In genomic region chr19:11324748-11325389, GRCh38 we compare ENCODE assay signal across 10 cellular contexts. TPM values are rescaled to one million over a fixed set of nuclear protein-coding genes. Genes with fewer than 3 reads are reported as not detected.
A peak's percentile ranks its signal among the peaks of the same experiment; 100 is the strongest.
DNase-seq lines count a peak whose midpoint lies in the region; ATAC-seq and TF ChIP-seq lines count a peak whose summit lies in the region.
"Had no signal": no experiment of that assay in that cellular context is flagged by ENCODE, and none has a peak within 500 bp of the region (broad histone marks: within the 10 kb centered on the region; RNA-seq: fewer than 3 reads in every experiment).

No MANE protein-coding gene starts in this region.

- no peak for ATAC-seq in stimulated activated naive B cell treated with anti-CD40 and anti-IgM and Interleukin-4, amounts not matched to agents 10 μg/mL and 1 μg/mL and 100 μg/mL, for 72 hours (replicated peaks)
- no peak for ATAC-seq in left lobe of liver

- H3K79me2 ChIP-seq in KMS-11 (ENCODE audit: insufficient read depth, low read depth) (no peaks in the 10 kb centered on the region), hepatocyte (no peaks in the 10 kb centered on the region)

- H3K9me3 ChIP-seq in hepatocyte (ENCODE audit: low read depth): no peaks in the 10 kb centered on the region

- peaks cover 5% of the 10 kb centered on the region for H3K36me3 Mint-ChIP-seq in activated T-helper 1 cell treated with anti-CD3 and anti-CD28 coated beads, Interleukin-12 subunit alpha, Interleukin-12 subunit beta, Interleukin-2, Interleukin-4 antibody, amounts not matched to agents 30 ng/mL and 10 ng/mL and 1 ng/mL, durations not matched to agents 14 hours and 24 hours and 36 hours (ENCODE audit: low read depth)
- H3K36me3 Mint-ChIP-seq in stimulated activated naive B cell treated with anti-CD40 and anti-IgM and Interleukin-4, amounts not matched to agents 10 μg/mL and 1 μg/mL and 100 μg/mL, for 72 hours: peaks cover 2 to 4% of the 10 kb centered on the region in 2 donors

- H2AFZ ChIP-seq in KMS-11 (ENCODE audit: low read depth): no peak overlapping the region
- H2AFZ ChIP-seq in hepatocyte: no peak overlapping the region

- no peaks in the 10 kb centered on the region for H3K36me3 ChIP-seq in KMS-11 (ENCODE audit: insufficient read depth)
- H3K36me3 ChIP-seq in hepatocyte (replicated peaks; ENCODE audit: insufficient read depth, low read depth): no peaks in the 10 kb centered on the region

- DNase-seq in activated T-helper 1 cell treated with anti-CD3 and anti-CD28 coated beads, Interleukin-12 subunit alpha, Interleukin-12 subunit beta, Interleukin-2, Interleukin-4 antibody, amounts not matched to agents 30 ng/mL and 10 ng/mL and 1 ng/mL, durations not matched to agents 14 hours and 24 hours and 36 hours (ENCODE audit: low spot score): no peak
- no peak for DNase-seq in hepatocyte (ENCODE audit: low spot score)
- DNase-seq in stimulated activated naive B cell treated with anti-CD40 and anti-IgM and Interleukin-4, amounts not matched to agents 10 μg/mL and 1 μg/mL and 100 μg/mL, for 72 hours: no peak
- no peak for DNase-seq in DMS114 treated with DMSO at 0.1 percent for 48 hours (lab: John Stamatoyannopoulos, UW; ENCODE audit: unreplicated experiment)
- DNase-seq in NCI-H748 treated with DMSO at 0.1 percent for 48 hours (lab: John Stamatoyannopoulos, UW): no peak
- DNase-seq in left lobe of liver (ENCODE audit: low spot score): no peak
- DNase-seq in NCI-H1694 (lab: John Stamatoyannopoulos, UW): no peak
- DNase-seq: H7 had no signal

- H3K27me3 ChIP-seq in KMS-11 (ENCODE audit: insufficient read depth, low read depth) (no peaks in the 10 kb centered on the region), hepatocyte (no peaks in the 10 kb centered on the region)

- no peak overlapping the region; the same call in 1 of the 2 replicates for H3K9ac ChIP-seq in KMS-11

- intact Hi-C loops in activated T-helper 1 cell treated with anti-CD3 and anti-CD28 coated beads, Interleukin-12 subunit alpha, Interleukin-12 subunit beta, Interleukin-2, Interleukin-4 antibody, amounts not matched to agents 30 ng/mL and 10 ng/mL and 1 ng/mL, durations not matched to agents 14 hours and 24 hours and 36 hours (cut with micrococcal nuclease): loop anchor here (1.0 kb wide), 1 partner anchor 21 kb away; the partner anchor contains the start of genes CCDC159 and TMEM205

- peaks cover 30% of the 10 kb centered on the region for H3K4me1 ChIP-seq in KMS-11 (ENCODE audit: low read depth, poor library complexity, severe bottlenecking)
- H3K4me1 ChIP-seq in hepatocyte (ENCODE audit: insufficient read depth): peaks cover 31% of the 10 kb centered on the region

- H3K4me2 ChIP-seq in KMS-11: peak overlapping the region; percentile 86
- peak overlapping the region; percentile 65 for H3K4me2 ChIP-seq in hepatocyte

- TF ChIP-seq CTCF in KMS-11 (conservative IDR thresholded peaks at IDR 0.05; ENCODE audit: low read depth, low read length) (no peak), hepatocyte (IDR thresholded peaks at IDR 0.05; ENCODE audit: poor library complexity) (no peak)

- peaks cover 16% of the 10 kb centered on the region for H3K4me1 Mint-ChIP-seq in activated T-helper 1 cell treated with anti-CD3 and anti-CD28 coated beads, Interleukin-12 subunit alpha, Interleukin-12 subunit beta, Interleukin-2, Interleukin-4 antibody, amounts not matched to agents 30 ng/mL and 10 ng/mL and 1 ng/mL, durations not matched to agents 14 hours and 24 hours and 36 hours (ENCODE audit: low read depth)
- H3K4me1 Mint-ChIP-seq in stimulated activated naive B cell treated with anti-CD40 and anti-IgM and Interleukin-4, amounts not matched to agents 10 μg/mL and 1 μg/mL and 100 μg/mL, for 72 hours: peaks cover 31 to 42% of the 10 kb centered on the region in 2 donors

- H3K27ac ChIP-seq in KMS-11 (peak overlapping the region; percentile 77), hepatocyte (peak overlapping the region; percentile 81)

- peak overlapping the region; percentile 89 for H3K27ac Mint-ChIP-seq in activated T-helper 1 cell treated with anti-CD3 and anti-CD28 coated beads, Interleukin-12 subunit alpha, Interleukin-12 subunit beta, Interleukin-2, Interleukin-4 antibody, amounts not matched to agents 30 ng/mL and 10 ng/mL and 1 ng/mL, durations not matched to agents 14 hours and 24 hours and 36 hours
- H3K27ac Mint-ChIP-seq in stimulated activated naive B cell treated with anti-CD40 and anti-IgM and Interleukin-4, amounts not matched to agents 10 μg/mL and 1 μg/mL and 100 μg/mL, for 72 hours: peak overlapping the region; percentile 96

- H4K20me1 ChIP-seq in KMS-11 (ENCODE audit: insufficient read depth): no peaks in the 10 kb centered on the region
- no peaks in the 10 kb centered on the region for H4K20me1 ChIP-seq in hepatocyte (ENCODE audit: insufficient read depth, poor library complexity, severe bottlenecking)

- H3K9me2 ChIP-seq in hepatocyte (replicated peaks; ENCODE audit: insufficient read depth): no peaks in the 10 kb centered on the region

- WGBS in hepatocyte (ENCODE audit: low lambda C conversion rate, missing lambda C conversion rate): 85% methylated on average over 17 of the region's 17 CpGs

- no peak overlapping the region for H3K4me3 ChIP-seq in KMS-11 (IDR thresholded peaks at IDR 0.05; ENCODE audit: insufficient read depth, low read depth, low read length)
- no peak overlapping the region for H3K4me3 ChIP-seq in hepatocyte

- no peaks in the 10 kb centered on the region for H3K27me3 Mint-ChIP-seq in activated T-helper 1 cell treated with anti-CD3 and anti-CD28 coated beads, Interleukin-12 subunit alpha, Interleukin-12 subunit beta, Interleukin-2, Interleukin-4 antibody, amounts not matched to agents 30 ng/mL and 10 ng/mL and 1 ng/mL, durations not matched to agents 14 hours and 24 hours and 36 hours (ENCODE audit: insufficient read depth)
- H3K27me3 Mint-ChIP-seq in stimulated activated naive B cell treated with anti-CD40 and anti-IgM and Interleukin-4, amounts not matched to agents 10 μg/mL and 1 μg/mL and 100 μg/mL, for 72 hours: peaks cover 0 to 6% of the 10 kb centered on the region in 2 donors

- H3K4me3 Mint-ChIP-seq in activated T-helper 1 cell treated with anti-CD3 and anti-CD28 coated beads, Interleukin-12 subunit alpha, Interleukin-12 subunit beta, Interleukin-2, Interleukin-4 antibody, amounts not matched to agents 30 ng/mL and 10 ng/mL and 1 ng/mL, durations not matched to agents 14 hours and 24 hours and 36 hours: no peak overlapping the region
- no peak overlapping the region for H3K4me3 Mint-ChIP-seq in stimulated activated naive B cell treated with anti-CD40 and anti-IgM and Interleukin-4, amounts not matched to agents 10 μg/mL and 1 μg/mL and 100 μg/mL, for 72 hours

- H3K9me3 Mint-ChIP-seq in activated T-helper 1 cell treated with anti-CD3 and anti-CD28 coated beads, Interleukin-12 subunit alpha, Interleukin-12 subunit beta, Interleukin-2, Interleukin-4 antibody, amounts not matched to agents 30 ng/mL and 10 ng/mL and 1 ng/mL, durations not matched to agents 14 hours and 24 hours and 36 hours: no peaks in the 10 kb centered on the region
- H3K9me3 Mint-ChIP-seq in stimulated activated naive B cell treated with anti-CD40 and anti-IgM and Interleukin-4, amounts not matched to agents 10 μg/mL and 1 μg/mL and 100 μg/mL, for 72 hours: no peaks in the 10 kb centered on the region

RNA-seq across cellular contexts. Expression of gene RAB3D, which starts 14.6 kb away (rescaled TPM):
- 5.9 and 6.9 TPM in 2 replicates for total RNA-seq in activated T-helper 1 cell treated with anti-CD3 and anti-CD28 coated beads, Interleukin-12 subunit alpha, Interleukin-12 subunit beta, Interleukin-2, Interleukin-4 antibody, amounts not matched to agents 30 ng/mL and 10 ng/mL and 1 ng/mL, durations not matched to agents 14 hours and 24 hours and 36 hours
- total RNA-seq in hepatocyte: 63.7 and 71.6 TPM in 2 replicates
- 27.3 and 32.6 TPM in 2 replicates for polyA plus RNA-seq in hepatocyte
- 3.3 TPM for total RNA-seq in left lobe of liver

RNA-seq across cellular contexts. Expression of gene TMEM205, which starts 21.2 kb away (rescaled TPM):
- total RNA-seq in activated T-helper 1 cell treated with anti-CD3 and anti-CD28 coated beads, Interleukin-12 subunit alpha, Interleukin-12 subunit beta, Interleukin-2, Interleukin-4 antibody, amounts not matched to agents 30 ng/mL and 10 ng/mL and 1 ng/mL, durations not matched to agents 14 hours and 24 hours and 36 hours: 26.6 and 31.2 TPM in 2 replicates
- total RNA-seq in hepatocyte (188 TPM in 2 replicates), left lobe of liver (154 TPM)
- polyA plus RNA-seq in hepatocyte: 199 and 212 TPM in 2 replicates

RNA-seq across cellular contexts. Expression of gene CCDC159, which starts 21.4 kb away (rescaled TPM):
- 10.7 and 14.4 TPM in 2 replicates for total RNA-seq in activated T-helper 1 cell treated with anti-CD3 and anti-CD28 coated beads, Interleukin-12 subunit alpha, Interleukin-12 subunit beta, Interleukin-2, Interleukin-4 antibody, amounts not matched to agents 30 ng/mL and 10 ng/mL and 1 ng/mL, durations not matched to agents 14 hours and 24 hours and 36 hours
- total RNA-seq in hepatocyte (10.1 and 14.6 TPM in 2 replicates), left lobe of liver (25.6 TPM)
- 27.1 and 46.3 TPM in 2 replicates for polyA plus RNA-seq in hepatocyte

RNA-seq across cellular contexts. Expression of gene TSPAN16, which starts 28.9 kb away (rescaled TPM):
- not detected in 2 replicates for total RNA-seq in activated T-helper 1 cell treated with anti-CD3 and anti-CD28 coated beads, Interleukin-12 subunit alpha, Interleukin-12 subunit beta, Interleukin-2, Interleukin-4 antibody, amounts not matched to agents 30 ng/mL and 10 ng/mL and 1 ng/mL, durations not matched to agents 14 hours and 24 hours and 36 hours
- total RNA-seq in hepatocyte (not detected in 2 replicates), left lobe of liver (not detected)
- polyA plus RNA-seq in hepatocyte: not detected in 2 replicates
- total RNA-seq: fibroblast of lung, H7 had no signal
- polyA plus RNA-seq: fibroblast of lung had no signal

RNA-seq across cellular contexts. Expression of gene PLPPR2, which starts 30.4 kb away (rescaled TPM):
- total RNA-seq in activated T-helper 1 cell treated with anti-CD3 and anti-CD28 coated beads, Interleukin-12 subunit alpha, Interleukin-12 subunit beta, Interleukin-2, Interleukin-4 antibody, amounts not matched to agents 30 ng/mL and 10 ng/mL and 1 ng/mL, durations not matched to agents 14 hours and 24 hours and 36 hours: 2.0 TPM in 2 replicates
- 10.9 and 25.9 TPM in 2 replicates for total RNA-seq in hepatocyte
- polyA plus RNA-seq in hepatocyte: 41.7 and 47.0 TPM in 2 replicates
- 8.8 TPM for total RNA-seq in left lobe of liver
